In the genomic region with DNA sequence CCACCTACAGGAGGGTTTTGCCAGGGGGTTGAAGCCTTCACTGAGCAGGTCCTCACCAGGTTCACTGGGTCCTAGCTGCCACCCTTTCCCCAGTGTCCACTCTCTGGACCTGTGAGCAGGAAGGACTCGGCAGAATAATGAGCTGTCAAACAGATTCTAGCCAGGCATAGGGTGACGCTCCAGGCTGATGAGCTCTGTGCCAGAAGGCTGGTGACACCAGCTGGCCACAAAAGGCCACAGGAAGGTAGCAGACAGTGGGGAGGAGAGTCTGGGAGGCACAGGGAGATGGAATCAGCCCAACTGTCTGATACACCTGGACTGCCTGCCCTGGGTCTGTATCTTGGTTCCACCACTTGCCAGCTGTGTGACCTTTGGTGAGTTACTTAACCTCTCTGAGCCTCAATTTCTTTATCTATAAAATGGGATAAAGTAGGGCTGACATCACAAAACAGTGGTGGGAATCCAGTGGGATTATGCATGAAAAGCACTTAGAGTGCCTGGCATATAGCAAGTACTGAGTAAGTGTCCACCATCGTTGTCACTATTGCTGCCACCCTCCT, we compare ENCODE assay signal across 12 cellular contexts. TPM values are rescaled to one million over a fixed set of nuclear protein-coding genes. Genes with fewer than 3 reads are reported as not detected.
A peak's percentile ranks its signal among the peaks of the same experiment; 100 is the strongest.
DNase-seq lines count a peak whose midpoint lies in the region; ATAC-seq and TF ChIP-seq lines count a peak whose summit lies in the region.
"Had no signal": no experiment of that assay in that cellular context is flagged by ENCODE, and none has a peak within 500 bp of the region (broad histone marks: within the 10 kb centered on the region; RNA-seq: fewer than 3 reads in every experiment).

No MANE protein-coding gene starts in this region.

- no peak for ATAC-seq in HG02885 (IDR thresholded peaks at IDR 0.05; ENCODE audit: poor library complexity, unreplicated experiment)

- CTCF ChIA-PET in HEK293 (lab: Yijun Ruan, JAX) = interaction anchor here (1.1 to 1.2 kb wide), 3 partner anchors 9 to 42 kb away, joined by 3 read pairs; no protein-coding TSS in a partner anchor

- POLR2A ChIA-PET in HEK293 (lab: Yijun Ruan, JAX) = no interaction called here

- H3K4me1 ChIP-seq in HEK293 (ENCODE audit: control insufficient read depth, insufficient read depth, low read length) (no peaks in the 10 kb centered on the region), esophagus squamous epithelium (peaks cover 0 to 11% (median 0%) of the 10 kb centered on the region in 3 donors)

- TF ChIP-seq POLR2A in esophagus squamous epithelium (IDR thresholded peaks at IDR 0.05) = no peak

- intact Hi-C loops in esophagus squamous epithelium (cut with DNase I) = no loop called here

- no peaks in the 10 kb centered on the region for H3K27me3 ChIP-seq in esophagus squamous epithelium

- H3K36me3 ChIP-seq in HEK293 (ENCODE audit: control insufficient read depth in 2 of 2, insufficient read depth in 1 of 2, low read length in 2 of 2) = peaks cover 0 to 64% of the 10 kb centered on the region in 2 experiments; a peak in 2 of 3 replicates
- H3K36me3 ChIP-seq in esophagus squamous epithelium = peaks cover 20 to 87% (median 55%) of the 10 kb centered on the region in 3 donors

- no peak overlapping the region for H3K4me3 ChIP-seq in HEK293 (ENCODE audit: low read depth, low read length)
- no peak overlapping the region for H3K4me3 ChIP-seq in esophagus squamous epithelium

- no peak for TF ChIP-seq CTCF in HEK293 (tag by site-specific recombination; IDR thresholded peaks at IDR 0.05)
- no peak for TF ChIP-seq CTCF in esophagus squamous epithelium (IDR thresholded peaks at IDR 0.05)

- 100% methylated on average over 2 of the region's 3 CpGs for WGBS in esophagus squamous epithelium, 2 donors

- H3K9me3 ChIP-seq in HEK293 (ENCODE audit: control insufficient read depth, insufficient read depth, low read depth, low read length) (no peaks in the 10 kb centered on the region), esophagus squamous epithelium (no peaks in the 10 kb centered on the region)

- H3K27ac ChIP-seq in HEK293 (ENCODE audit: extremely low read depth, low read depth, low read length) = no peak overlapping the region
- peak overlapping the region in 3 of 4 donors; percentile 23 to 66 (median 47) for H3K27ac ChIP-seq in esophagus squamous epithelium
- H3K27ac ChIP-seq in temporal lobe (ENCODE audit: low read depth, low read length) = peak overlapping the region; percentile 6
- H3K27ac ChIP-seq: HL-60 had no signal

- peak; percentile 6 to 21 for DNase-seq in cerebellar nuclear complex (lab: John Stamatoyannopoulos, UW)
- DNase-seq in esophagus squamous epithelium (lab: John Stamatoyannopoulos, UW) = no peak
- no peak for DNase-seq in NCI-H748 treated with DMSO at 0.1 percent for 48 hours (lab: John Stamatoyannopoulos, UW)
- no peak for DNase-seq in ureter (ENCODE audit: low spot score)
- DNase-seq in ecto neural progenitor cell (ENCODE audit: low spot score) = no peak
- DNase-seq: DMS53, NCI-H187 treated with DMSO at 0.1 percent for 48 hours, SIG-M5 had no signal

TF ChIP-seq in HEK293, 187 proteins besides CTCF, POLR2A, EP300 and RAD21:
- TF ChIP-seq ZNF112 (tag by site-specific recombination; IDR thresholded peaks at IDR 0.05) = no peak
- no peak for TF ChIP-seq ZNF626 (tag by site-specific recombination; IDR thresholded peaks at IDR 0.05)
- TF ChIP-seq ZNF404 (tag by site-specific recombination; IDR thresholded peaks at IDR 0.05) = no peak
- no peak for TF ChIP-seq KLF10 (tag by site-specific recombination; IDR thresholded peaks at IDR 0.05)
- TF ChIP-seq ZNF768 (tag by site-specific recombination; IDR thresholded peaks at IDR 0.05) = peak; percentile 95
- no peak for TF ChIP-seq ZFP37 (tag by site-specific recombination; IDR thresholded peaks at IDR 0.05)

RNA-seq across cellular contexts. Expression of a gene that starts 26.7 kb away (rescaled TPM):
- total RNA-seq in esophagus squamous epithelium (10 to 100 TPM; 20.6 to 30.3 (median 22.3) TPM), temporal lobe (14.5 TPM), ureter (37.5 TPM)

RNA-seq across cellular contexts. Expression of a gene that starts 36.3 kb away (rescaled TPM):
- 10 to 100 TPM; 15.5 to 37.0 (median 28.6) TPM for total RNA-seq in esophagus squamous epithelium
- total RNA-seq in temporal lobe = 53.8 TPM
- total RNA-seq in ureter = 80.5 TPM

RNA-seq across cellular contexts. Expression of a gene that starts 52.7 kb away (rescaled TPM):
- total RNA-seq in esophagus squamous epithelium (100 to 1,000 TPM in 1 of 4 donors, 10 to 100 TPM in 3; 33.3 to 116 (median 83.9) TPM), temporal lobe (24.8 TPM), ureter (129 TPM)

RNA-seq across cellular contexts. Expression of a gene that starts 56.2 kb away (rescaled TPM):
- total RNA-seq in esophagus squamous epithelium (10 to 100 TPM; 21.4 to 41.1 (median 32.8) TPM), temporal lobe (14.3 TPM), ureter (14.9 TPM)

Comparison
In these comparisons a context has a peak if more than half of its experiments do, and no peak if none do; other contexts are left out.
1. DNase-seq: peak in cerebellar nuclear complex (2 of 2); none in esophagus squamous epithelium (single experiment), NCI-H748 treated with DMSO at 0.1 percent for 48 hours (single experiment), ureter (single experiment) and ecto neural progenitor cell (single experiment).